In genomic region chr6:130994319-130995097, GRCh38 we compare ENCODE assay signal across 1 cellular context.
TF ChIP-seq lines count a peak whose summit lies in the region.

No MANE protein-coding gene starts in this region.

TF ChIP-seq in IMR-90, 13 proteins besides CTCF, POLR2A, EP300 and RAD21:
- no peak for TF ChIP-seq CEBPB (IDR thresholded peaks at IDR 0.05; ENCODE audit: low read depth, low read length)
- TF ChIP-seq MAZ (IDR thresholded peaks at IDR 0.05; ENCODE audit: borderline replicate concordance, low read depth, low read length) = no peak
